Comparison of ENCODE assay signal across 8 cellular contexts in the genomic region with DNA sequence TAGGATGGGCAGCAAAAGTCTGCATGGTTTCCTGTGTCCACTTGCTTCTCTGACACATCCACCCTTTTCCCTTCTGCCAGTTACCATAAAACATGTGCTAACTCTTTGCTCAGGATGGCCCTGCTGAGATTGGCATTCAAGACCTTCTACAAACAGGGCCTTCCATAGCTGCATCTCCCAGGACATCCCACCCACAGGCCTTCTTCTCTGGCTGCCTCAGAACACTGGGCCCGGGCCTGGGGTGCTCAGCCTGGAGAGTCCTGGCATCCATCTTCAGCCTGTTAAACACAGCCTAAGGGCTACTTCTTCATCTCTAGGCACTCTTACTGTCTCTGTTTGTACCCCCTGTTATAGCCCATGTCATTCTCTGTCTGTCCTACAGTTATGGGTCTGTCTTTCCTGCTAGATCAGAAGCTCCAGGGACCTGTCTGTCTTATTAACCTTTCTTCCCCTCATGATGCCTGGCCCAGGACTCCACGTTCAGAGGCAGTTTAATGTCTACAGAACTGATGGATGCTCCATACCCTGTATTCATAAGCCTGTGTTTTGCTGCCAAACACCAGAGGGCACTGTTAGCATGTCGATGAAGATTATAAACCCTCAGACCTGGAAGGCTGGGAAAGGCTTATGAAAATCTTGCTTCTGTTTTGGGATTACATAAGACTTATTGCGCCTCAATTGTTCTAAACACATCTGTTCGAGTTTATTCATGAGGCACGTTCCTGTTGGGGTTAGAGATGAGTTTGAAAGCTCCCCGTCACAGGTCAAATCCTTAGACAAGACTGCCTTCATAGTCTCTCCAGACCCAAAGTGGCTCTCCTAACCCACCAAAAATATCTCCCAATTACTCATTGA. TPM values are rescaled to one million over a fixed set of nuclear protein-coding genes. Genes with fewer than 3 reads are reported as not detected.
A peak's percentile ranks its signal among the peaks of the same experiment; 100 is the strongest.
DNase-seq lines count a peak whose midpoint lies in the region; ATAC-seq and TF ChIP-seq lines count a peak whose summit lies in the region.

No MANE protein-coding gene starts in this region.

- no peak overlapping the region for H2BK20ac ChIP-seq in IMR-90 (ENCODE audit: low read depth, low read length)

- H3K9me1 ChIP-seq in IMR-90 (ENCODE audit: insufficient read depth, low read length), result no peaks in the 10 kb centered on the region

- no peak overlapping the region for H2BK120ac ChIP-seq in IMR-90 (ENCODE audit: low read depth, low read length)

- CTCF ChIA-PET in IMR-90 (lab: Yijun Ruan, JAX), result interaction anchor here (0.6 to 1.8 kb wide), 7 partner anchors 11 to 26 kb away, joined by 3 to 13 read pairs (median 4); partner anchors contain the start of genes SEMA3G and TNNC1

- no TSS peak for BruUV-seq in IMR-90 (replicated peaks; lab: Mats Ljungman, UMichigan)

- TF ChIP-seq CTCF in IMR-90 (conservative IDR thresholded peaks at IDR 0.05; ENCODE audit: low read depth, low read length) (peak; percentile 85), left lung (IDR thresholded peaks at IDR 0.05) (peak; percentile 60 to 72), stomach (IDR thresholded peaks at IDR 0.05) (peak in 5 of 7 experiments; percentile 55 to 84 (median 68))

- no peak overlapping the region for H2BK5ac ChIP-seq in IMR-90 (ENCODE audit: low read depth, low read length, poor library complexity, severe bottlenecking)

- H4K5ac ChIP-seq in IMR-90 (ENCODE audit: low read depth, low read length), result no peak overlapping the region

- H3K9me3 ChIP-seq in IMR-90 (ENCODE audit: control insufficient read depth, insufficient read depth, low read length) (no peaks in the 10 kb centered on the region), left lung (no peaks in the 10 kb centered on the region), stomach (no peaks in the 10 kb centered on the region)

- no peak overlapping the region for H2AK5ac ChIP-seq in IMR-90 (ENCODE audit: low read depth, low read length)

- no peak for TF ChIP-seq EP300 in stomach (IDR thresholded peaks at IDR 0.05)

- H3K4me1 ChIP-seq in IMR-90 (ENCODE audit: control insufficient read depth, insufficient read depth, low read length) (peaks cover 4% of the 10 kb centered on the region; the same call in 1 of the 2 replicates), left lung (peaks cover 0 to 22% of the 10 kb centered on the region in 2 donors), stomach (peaks cover 0 to 19% (median 3%) of the 10 kb centered on the region in 4 donors)

- H3K9ac ChIP-seq in IMR-90 (ENCODE audit: low read depth, low read length), result no peak overlapping the region

- H4K20me1 ChIP-seq in IMR-90 (ENCODE audit: insufficient read depth, low read length), result no peaks in the 10 kb centered on the region

- in situ Hi-C loops in IMR-90 (cut with MboI; ENCODE audit: low sequenced_read_pairs), result no loop called here

- DNase-seq in DMS53 (lab: John Stamatoyannopoulos, UW), result peak; percentile 64
- no peak for DNase-seq in DMS53 treated with DMSO at 0.1 percent for 48 hours (lab: John Stamatoyannopoulos, UW; ENCODE audit: unreplicated experiment)
- DNase-seq in IMR-90, result peak; percentile 83
- peak; percentile 40 for DNase-seq in SHP77 treated with DMSO at 0.1 percent for 48 hours (lab: John Stamatoyannopoulos, UW)
- no peak for DNase-seq in left lung
- DNase-seq in stomach, result peak; percentile 70

- TF ChIP-seq RAD21 in IMR-90 (IDR thresholded peaks at IDR 0.05; ENCODE audit: low read length), result peak; percentile 82

- no peak overlapping the region for H3K14ac ChIP-seq in IMR-90 (replicated peaks; ENCODE audit: low read depth, low read length)

- H2AFZ ChIP-seq in IMR-90 (replicated peaks; ENCODE audit: low read length, poor library complexity), result no peak overlapping the region

- H2BK15ac ChIP-seq in IMR-90 (ENCODE audit: low read depth, low read length), result no peak overlapping the region

- H3K27ac ChIP-seq in IMR-90 (ENCODE audit: insufficient read depth, low read length) (no peak overlapping the region), cingulate gyrus (ENCODE audit: low read depth, low read length) (peak overlapping the region; percentile 11), left lung (no peak overlapping the region), stomach (no peak overlapping the region)

- dilution Hi-C loops in IMR-90 (cut with HindIII; ENCODE audit: low sequenced_read_pairs, unreplicated experiment), result no loop called here

- POLR2A ChIA-PET in IMR-90 (lab: Charles Lee; ENCODE audit: unreplicated experiment), result no interaction called here

- H4K8ac ChIP-seq in IMR-90 (ENCODE audit: low read depth in 2 of 2, low read length in 2 of 2), result no peak overlapping the region

- ATAC-seq in IMR-90 (ENCODE audit: low read depth), result peak; percentile 98
- ATAC-seq in left lung, result peak; percentile 93
- no peak for ATAC-seq in GM21526 (IDR thresholded peaks at IDR 0.05; ENCODE audit: low FRiP score, unreplicated experiment)

- 0 out of 2 replicates have a peak, but pooled peaks have one; percentile 28 for TF ChIP-seq POLR2A in IMR-90 (IDR thresholded peaks at IDR 0.05; ENCODE audit: low read depth, low read length)
- TF ChIP-seq POLR2A in stomach (IDR thresholded peaks at IDR 0.05), result no peak

- H3K18ac ChIP-seq in IMR-90 (ENCODE audit: low read depth, low read length), result no peak overlapping the region

- intact Hi-C loops in IMR-90 (cut with micrococcal nuclease) (loop anchor here (1.0 kb wide), 1 partner anchor 19 kb away; no protein-coding TSS in a partner anchor), left lung (cut with DNase I) (no loop called here), stomach (cut with DNase I; ENCODE audit: low total_unique reads) (no loop called here)

- no peak overlapping the region for H3K4me3 ChIP-seq in IMR-90 (ENCODE audit: insufficient read depth, low read depth, low read length)
- H3K4me3 ChIP-seq in left lung, result no peak overlapping the region
- H3K4me3 ChIP-seq in stomach, result no peak overlapping the region

- no peak overlapping the region for H3K4ac ChIP-seq in IMR-90 (ENCODE audit: low read depth, low read length)

- H3K27me3 ChIP-seq in IMR-90 (ENCODE audit: control insufficient read depth, insufficient read depth, low read length) (peaks cover 5% of the 10 kb centered on the region; the same call in 1 of the 2 replicates), left lung (no peaks in the 10 kb centered on the region), stomach (no peaks in the 10 kb centered on the region)

- no peak overlapping the region for H3K23ac ChIP-seq in IMR-90 (ENCODE audit: low read depth, low read length)

- H3K56ac ChIP-seq in IMR-90 (ENCODE audit: extremely low read depth, insufficient read depth, low read length), result no peak overlapping the region

- H3K79me1 ChIP-seq in IMR-90 (ENCODE audit: low read depth in 1 of 2, low read length in 2 of 2), result no peaks in the 10 kb centered on the region

- WGBS in IMR-90 (ENCODE audit: extremely low coverage in 2 of 2, insufficient read length in 1 of 2), 2 experiments, result 0% methylated on average over 1 of the region's 7 CpGs; no CpG with 5 or more reads in 1 of the 2 experiments
- 14 to 18% (median 17%) methylated on average over 7 of the region's 7 CpGs for WGBS in stomach, 5 donors

- H4K91ac ChIP-seq in IMR-90 (ENCODE audit: insufficient read depth, low read depth, low read length), result no peak overlapping the region

- no peak overlapping the region for H2AK9ac ChIP-seq in IMR-90 (replicated peaks; ENCODE audit: low read depth, low read length, poor library complexity)

- H3K36me3 ChIP-seq in IMR-90 (ENCODE audit: control insufficient read depth, insufficient read depth, low read length), result no peaks in the 10 kb centered on the region
- H3K36me3 ChIP-seq in left lung, result no peaks in the 10 kb centered on the region
- H3K36me3 ChIP-seq in stomach, result no peaks in the 10 kb centered on the region

- no peak overlapping the region for H3K4me2 ChIP-seq in IMR-90 (ENCODE audit: low read depth, low read length)

TF ChIP-seq in IMR-90, 13 proteins besides CTCF, POLR2A, EP300 and RAD21:
- TF ChIP-seq SMC3 (IDR thresholded peaks at IDR 0.05; ENCODE audit: low read depth, low read length), result peak; percentile 78
- TF ChIP-seq FOS (IDR thresholded peaks at IDR 0.05; ENCODE audit: low read depth, low read length), result no peak
TF ChIP-seq in IMR-90: peak in this region for 1.

RNA-seq across cellular contexts. Expression of gene SEMA3G, which starts 16.5 kb away (rescaled TPM):
- total RNA-seq in IMR-90 (2012; rRNA removed) (not detected in 2 replicates), left lung (10 to 100 TPM; 30.5 to 36.5 TPM), stomach (1 to 10 TPM in 3 of 5 donors, under 1 TPM in 2; under 0.01 to 9.6 (median 1.7) TPM)
- polyA plus RNA-seq in IMR-90 (2012; rRNA removed) (0.04 and 0.07 TPM in 2 replicates), stomach (1 to 10 TPM; 1.4 to 2.3 (median 1.9) TPM)
- polyA plus RNA-seq in IMR-90 (2012; cell fraction: cytosol; rRNA removed), result 0.01 and 0.07 TPM in 2 replicates
- 0.01 and 0.03 TPM in 2 replicates for polyA plus RNA-seq in IMR-90 (2012; cell fraction: nucleus; rRNA removed; ENCODE audit: low replicate concordance)

RNA-seq across cellular contexts. Expression of gene PHF7, which starts 17.9 kb away (rescaled TPM):
- total RNA-seq in IMR-90 (2012; rRNA removed), result 2.5 and 2.9 TPM in 2 replicates
- 2.1 and 2.8 TPM in 2 replicates for polyA plus RNA-seq in IMR-90 (2012; rRNA removed)
- 0.81 and 1.0 TPM in 2 replicates for polyA plus RNA-seq in IMR-90 (2012; cell fraction: cytosol; rRNA removed)
- 2.0 and 8.4 TPM in 2 replicates for polyA plus RNA-seq in IMR-90 (2012; cell fraction: nucleus; rRNA removed; ENCODE audit: low replicate concordance)
- 1 to 10 TPM; 3.9 to 6.5 TPM for total RNA-seq in left lung
- 10 to 100 TPM; 11.4 to 53.3 (median 15.2) TPM for total RNA-seq in stomach
- 10 to 100 TPM in 1 of 3 donors, 1 to 10 TPM in 2; 3.7 to 10.2 (median 4.1) TPM for polyA plus RNA-seq in stomach

RNA-seq across cellular contexts. Expression of gene BAP1, which starts 18.6 kb away (rescaled TPM):
- total RNA-seq in IMR-90 (2012; rRNA removed) (35.0 and 36.4 TPM in 2 replicates), left lung (10 to 100 TPM; 66.6 to 69.8 TPM), stomach (100 to 1,000 TPM in 1 of 5 donors, 10 to 100 TPM in 4; 49.4 to 137 (median 66.8) TPM)
- polyA plus RNA-seq in IMR-90 (2012; rRNA removed) (48.6 and 55.2 TPM in 2 replicates), stomach (10 to 100 TPM; 50.3 to 68.1 (median 52.4) TPM)
- 38.5 and 49.0 TPM in 2 replicates for polyA plus RNA-seq in IMR-90 (2012; cell fraction: cytosol; rRNA removed)
- 163 and 234 TPM in 2 replicates for polyA plus RNA-seq in IMR-90 (2012; cell fraction: nucleus; rRNA removed; ENCODE audit: low replicate concordance)

RNA-seq across cellular contexts. Expression of gene TNNC1, which starts 25.5 kb away (rescaled TPM):
- total RNA-seq in IMR-90 (2012; rRNA removed) (1.1 and 1.3 TPM in 2 replicates), left lung (100 to 1,000 TPM in 1 of 2 donors, 10 to 100 TPM in 1; 30.7 to 117 TPM), stomach (1 to 10 TPM in 2 of 5 donors, not detected in 3; 3.1 to 6.5 TPM)
- polyA plus RNA-seq in IMR-90 (2012; rRNA removed) (4.0 and 4.6 TPM in 2 replicates), stomach (10 to 100 TPM in 2 of 3 donors, 1 to 10 TPM in 1; 4.9 to 41.1 (median 20.3) TPM)
- 1.8 and 2.3 TPM in 2 replicates for polyA plus RNA-seq in IMR-90 (2012; cell fraction: cytosol; rRNA removed)
- polyA plus RNA-seq in IMR-90 (2012; cell fraction: nucleus; rRNA removed; ENCODE audit: low replicate concordance), result 3.4 and 6.2 TPM in 2 replicates

RNA-seq across cellular contexts. Expression of gene NISCH, which starts 27.0 kb away (rescaled TPM):
- total RNA-seq in IMR-90 (2012; rRNA removed) (34.2 and 36.9 TPM in 2 replicates), left lung (100 to 1,000 TPM in 1 of 2 donors, 10 to 100 TPM in 1; 72.6 to 104 TPM), stomach (100 to 1,000 TPM in 3 of 5 donors, 10 to 100 TPM in 2; 68.5 to 456 (median 147) TPM)
- polyA plus RNA-seq in IMR-90 (2012; rRNA removed) (86.0 and 92.2 TPM in 2 replicates), stomach (10 to 100 TPM; 18.3 to 36.4 (median 19.9) TPM)
- 37.7 and 53.7 TPM in 2 replicates for polyA plus RNA-seq in IMR-90 (2012; cell fraction: cytosol; rRNA removed)
- polyA plus RNA-seq in IMR-90 (2012; cell fraction: nucleus; rRNA removed; ENCODE audit: low replicate concordance), result 524 and 765 TPM in 2 replicates

Comparison
In these comparisons a context has a peak if more than half of its experiments do, and no peak if none do; other contexts are left out.
1. DNase-seq: peak in DMS53 (single experiment), IMR-90 (single experiment), SHP77 treated with DMSO at 0.1 percent for 48 hours (single experiment) and stomach (single experiment); none in DMS53 treated with DMSO at 0.1 percent for 48 hours (single experiment) and left lung (0 of 2).
2. Peak in every context shown above with its lines, with median percentiles within 50 percentile points of each other: CTCF ChIP-seq.